Comparison of ENCODE assay signal across 9 cellular contexts in genomic region chr2:100416397-100416938, GRCh38. TPM values are rescaled to one million over a fixed set of nuclear protein-coding genes. Genes with fewer than 3 reads are reported as not detected.
DNase-seq lines count a peak whose midpoint lies in the region; ATAC-seq, FAIRE-seq and TF ChIP-seq lines count a peak whose summit lies in the region.
"Had no signal": no experiment of that assay in that cellular context is flagged by ENCODE, and none has a peak within 500 bp of the region (broad histone marks: within the 10 kb centered on the region; RNA-seq: fewer than 3 reads in every experiment).

No MANE protein-coding gene starts in this region.

- TF ChIP-seq POLR2A in Peyer's patch (IDR thresholded peaks at IDR 0.05) (no peak), esophagus squamous epithelium (IDR thresholded peaks at IDR 0.05) (no peak)

- ATAC-seq in pancreas = peak in 2 of 4 donors; percentile 5 to 15

- no peaks in the 10 kb centered on the region for H3K27me3 ChIP-seq in Peyer's patch
- peaks cover 0 to 6% (median 0%) of the 10 kb centered on the region in 4 donors for H3K27me3 ChIP-seq in esophagus squamous epithelium
- H3K27me3 ChIP-seq in pancreas = no peaks in the 10 kb centered on the region

- no peak for FAIRE-seq in pancreas (lab: Jason Lieb, UNC)

- TF ChIP-seq CTCF in Peyer's patch (IDR thresholded peaks at IDR 0.05) (no peak), esophagus squamous epithelium (IDR thresholded peaks at IDR 0.05) (no peak), pancreas (IDR thresholded peaks at IDR 0.05) (no peak)

- H3K4me3 ChIP-seq in Peyer's patch = peak overlapping the region; percentile 54 to 83 (median 72)
- peak overlapping the region; percentile 52 to 82 (median 71) for H3K4me3 ChIP-seq in esophagus squamous epithelium
- peak overlapping the region; percentile 60 to 93 (median 74) for H3K4me3 ChIP-seq in pancreas

- H3K36me3 ChIP-seq in Peyer's patch (no peaks in the 10 kb centered on the region), esophagus squamous epithelium (peaks cover 0 to 9% (median 0%) of the 10 kb centered on the region in 3 donors), pancreas (no peaks in the 10 kb centered on the region)

- peak overlapping the region in 1 of 4 donors; percentile 75 for H3K27ac ChIP-seq in Peyer's patch
- H3K27ac ChIP-seq in esophagus squamous epithelium = peak overlapping the region in 3 of 4 donors; percentile 74 to 83 (median 83)
- H3K27ac ChIP-seq in pancreas = no peak overlapping the region

- intact Hi-C loops in esophagus squamous epithelium (cut with DNase I) (no loop called here), pancreas (cut with DNase I) (no loop called here)

- DNase-seq in ELR (ENCODE audit: low read depth) = peak; percentile 4
- DNase-seq in Peyer's patch = no peak
- no peak for DNase-seq in esophagus squamous epithelium (lab: John Stamatoyannopoulos, UW)
- no peak for DNase-seq in pancreas
- no peak for DNase-seq in NCI-H2081 (lab: John Stamatoyannopoulos, UW)
- DNase-seq in KG1 (lab: John Stamatoyannopoulos, UW) = no peak
- no peak for DNase-seq in pons (ENCODE audit: low spot score)
- no peak for DNase-seq in activated CD8-positive, alpha-beta memory T cell treated with anti-CD3 and anti-CD28 coated beads, Interleukin-2, amount 50 U/mL, for 48 hours

- 2 to 11% methylated on average over 5 to 6 of the region's 6 CpGs for WGBS in esophagus squamous epithelium, 2 donors
- 4 to 6% methylated on average over 6 of the region's 6 CpGs for WGBS in pancreas, 2 donors

- peaks cover 0 to 4% (median 2%) of the 10 kb centered on the region in 4 donors for H3K4me1 ChIP-seq in Peyer's patch
- peaks cover 10 to 27% (median 11%) of the 10 kb centered on the region in 3 donors for H3K4me1 ChIP-seq in esophagus squamous epithelium
- H3K4me1 ChIP-seq in pancreas = peaks cover 0 to 4% (median 4%) of the 10 kb centered on the region in 3 donors

- no peaks in the 10 kb centered on the region for H3K9me3 ChIP-seq in Peyer's patch
- H3K9me3 ChIP-seq in esophagus squamous epithelium = no peaks in the 10 kb centered on the region
- H3K9me3 ChIP-seq in pancreas = no peaks in the 10 kb centered on the region

RNA-seq across cellular contexts. Expression of gene CHST10, which starts 1.0 kb away (rescaled TPM):
- 1 to 10 TPM in 3 of 4 donors, under 1 TPM in 1; 0.95 to 6.6 (median 2.8) TPM for total RNA-seq in Peyer's patch
- total RNA-seq in esophagus squamous epithelium = 1 to 10 TPM in 2 of 4 donors, under 1 TPM in 2; 0.53 to 7.0 (median 3.2) TPM
- total RNA-seq in pancreas = 1 to 10 TPM; 1.7 to 5.6 (median 3.5) TPM
- polyA plus RNA-seq in pancreas = 1 to 10 TPM; 3.5 to 6.5 TPM

RNA-seq across cellular contexts. Expression of gene NMS, which starts 53.8 kb away (rescaled TPM):
- not detected for total RNA-seq in Peyer's patch
- total RNA-seq in esophagus squamous epithelium = not detected
- not detected for total RNA-seq in pancreas
- not detected for polyA plus RNA-seq in pancreas
- total RNA-seq: glomerular endothelial cell had no signal

Comparison
In these comparisons a context has a peak if more than half of its experiments do, and no peak if none do; other contexts are left out.
1. H3K27ac ChIP-seq: peak in esophagus squamous epithelium (3 of 4); none in pancreas (0 of 4).
2. Peak in every context shown above with its lines, with median percentiles within 50 percentile points of each other: H3K4me3 ChIP-seq.